8 cellular contexts compared by ENCODE assay signal in the genomic region with DNA sequence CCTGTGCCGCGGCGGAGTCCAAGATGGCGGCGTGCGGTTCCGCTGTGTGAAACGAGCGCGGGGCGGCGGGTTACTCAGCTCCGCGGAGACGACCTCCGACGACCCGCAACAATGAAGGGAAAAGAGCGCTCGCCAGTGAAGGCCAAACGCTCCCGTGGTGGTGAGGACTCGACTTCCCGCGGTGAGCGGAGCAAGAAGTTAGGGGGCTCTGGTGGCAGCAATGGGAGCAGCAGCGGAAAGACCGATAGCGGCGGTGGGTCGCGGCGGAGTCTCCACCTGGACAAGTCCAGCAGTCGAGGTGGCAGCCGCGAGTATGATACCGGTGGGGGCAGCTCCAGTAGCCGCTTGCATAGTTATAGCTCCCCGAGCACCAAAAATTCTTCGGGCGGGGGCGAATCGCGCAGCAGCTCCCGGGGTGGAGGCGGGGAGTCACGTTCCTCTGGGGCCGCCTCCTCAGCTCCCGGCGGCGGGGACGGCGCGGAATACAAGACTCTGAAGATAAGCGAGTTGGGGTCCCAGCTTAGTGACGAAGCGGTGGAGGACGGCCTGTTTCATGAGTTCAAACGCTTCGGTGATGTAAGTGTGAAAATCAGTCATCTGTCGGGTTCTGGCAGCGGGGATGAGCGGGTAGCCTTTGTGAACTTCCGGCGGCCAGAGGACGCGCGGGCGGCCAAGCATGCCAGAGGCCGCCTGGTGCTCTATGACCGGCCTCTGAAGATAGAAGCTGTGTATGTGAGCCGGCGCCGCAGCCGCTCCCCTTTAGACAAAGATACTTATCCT. TPM values are rescaled to one million over a fixed set of nuclear protein-coding genes. Genes with fewer than 3 reads are reported as not detected.
DNase-seq lines count a peak whose midpoint lies in the region; ATAC-seq and TF ChIP-seq lines count a peak whose summit lies in the region.

No MANE protein-coding gene starts in this region.

- peaks cover 61 to 69% (median 64%) of the 10 kb centered on the region in 3 donors for H3K4me1 Mint-ChIP-seq in T-cell

- H3K4me3 ChIP-seq in kidney epithelial cell (ENCODE audit: low read depth, low read length): peak overlapping the region; percentile 83

- H3K36me3 ChIP-seq in kidney epithelial cell (ENCODE audit: control insufficient read depth, insufficient read depth, low read length): no peaks in the 10 kb centered on the region

- no peak overlapping the region for H3K27ac Mint-ChIP-seq in T-cell

- POLR2A ChIA-PET in T-cell (lab: Charles Lee): interaction anchor here (0.5 to 2.1 kb wide), 9 partner anchors 9 to 779 kb away, joined by 3 to 5 read pairs (median 3); a partner anchor contains a TSS

- no peak for ATAC-seq in T-cell (replicated peaks in 1 of 4)
- no peak for ATAC-seq in GM19023 (IDR thresholded peaks at IDR 0.05; ENCODE audit: unreplicated experiment)

- no peaks in the 10 kb centered on the region for H3K27me3 ChIP-seq in kidney epithelial cell (ENCODE audit: control insufficient read depth, insufficient read depth, low read length)

- CTCF ChIA-PET in T-cell (lab: Charles Lee): interaction anchor here (0.5 to 4.6 kb wide), 12 partner anchors 9 to 1226 kb away, joined by 3 to 47 read pairs (median 4); a partner anchor contains a TSS

- in situ Hi-C loops in T47D (cut with HindIII; ENCODE audit: low pct_unique_long_range_greater_than_20kb, low sequenced_read_pairs): no loop called here

- H3K36me3 Mint-ChIP-seq in T-cell: peaks cover 29% of the 10 kb centered on the region

- no peak overlapping the region for H3K4me3 Mint-ChIP-seq in T-cell

- H3K9me3 Mint-ChIP-seq in T-cell: no peaks in the 10 kb centered on the region

- TF ChIP-seq CTCF in GM10266 (IDR thresholded peaks at IDR 0.05; ENCODE audit: control insufficient read depth, insufficient read depth, low read depth, missing control alignments): no peak
- peak; percentile 38 for TF ChIP-seq CTCF in kidney epithelial cell (IDR thresholded peaks at IDR 0.05; ENCODE audit: insufficient read depth, low read length, poor library complexity, severe bottlenecking)

- no peaks in the 10 kb centered on the region for H3K27me3 Mint-ChIP-seq in T-cell

- DNase-seq in GM10266 (ENCODE audit: extremely low spot score): peak; percentile 35
- DNase-seq in HK-2 (ENCODE audit: unreplicated experiment): peak; percentile 70
- DNase-seq in T-cell: peak in 26 of 34 experiments; percentile 27 to 56 (median 42)
- peak; percentile 10 to 42 for DNase-seq in T47D (ENCODE audit: low read depth in 1 of 2, low spot score in 1 of 2)
- DNase-seq in kidney epithelial cell (ENCODE audit: low read depth): no peak
- peak; percentile 59 for DNase-seq in stimulated activated CD4-positive, alpha-beta T cell treated with anti-CD3 and anti-CD28 coated beads, Interleukin-4, amount 100 ng/mL, for 1 hour
- DNase-seq in inferior parietal cortex (ENCODE audit: extremely low spot score): no peak

RNA-seq across cellular contexts. Expression of a gene that starts 0.4 kb away (rescaled TPM):
- total RNA-seq in T-cell (10 to 100 TPM; 41.1 to 46.0 (median 43.7) TPM), kidney epithelial cell (23.1 and 28.2 TPM in 2 replicates)

RNA-seq across cellular contexts. Expression of a gene that starts 51.2 kb away (rescaled TPM):
- total RNA-seq in T-cell (under 1 TPM; 0.23 to 0.70 (median 0.35) TPM), kidney epithelial cell (15.4 and 25.4 TPM in 2 replicates)

Comparison
In these comparisons a context has a peak if more than half of its experiments do, and no peak if none do; other contexts are left out.
1. DNase-seq: peak in GM10266 (single experiment), HK-2 (single experiment), T-cell (26 of 34), T47D (2 of 2) and stimulated activated CD4-positive, alpha-beta T cell treated with anti-CD3 and anti-CD28 coated beads, Interleukin-4, amount 100 ng/mL, for 1 hour (single experiment); none in kidney epithelial cell (single experiment) and inferior parietal cortex (single experiment).